In the genomic region with DNA sequence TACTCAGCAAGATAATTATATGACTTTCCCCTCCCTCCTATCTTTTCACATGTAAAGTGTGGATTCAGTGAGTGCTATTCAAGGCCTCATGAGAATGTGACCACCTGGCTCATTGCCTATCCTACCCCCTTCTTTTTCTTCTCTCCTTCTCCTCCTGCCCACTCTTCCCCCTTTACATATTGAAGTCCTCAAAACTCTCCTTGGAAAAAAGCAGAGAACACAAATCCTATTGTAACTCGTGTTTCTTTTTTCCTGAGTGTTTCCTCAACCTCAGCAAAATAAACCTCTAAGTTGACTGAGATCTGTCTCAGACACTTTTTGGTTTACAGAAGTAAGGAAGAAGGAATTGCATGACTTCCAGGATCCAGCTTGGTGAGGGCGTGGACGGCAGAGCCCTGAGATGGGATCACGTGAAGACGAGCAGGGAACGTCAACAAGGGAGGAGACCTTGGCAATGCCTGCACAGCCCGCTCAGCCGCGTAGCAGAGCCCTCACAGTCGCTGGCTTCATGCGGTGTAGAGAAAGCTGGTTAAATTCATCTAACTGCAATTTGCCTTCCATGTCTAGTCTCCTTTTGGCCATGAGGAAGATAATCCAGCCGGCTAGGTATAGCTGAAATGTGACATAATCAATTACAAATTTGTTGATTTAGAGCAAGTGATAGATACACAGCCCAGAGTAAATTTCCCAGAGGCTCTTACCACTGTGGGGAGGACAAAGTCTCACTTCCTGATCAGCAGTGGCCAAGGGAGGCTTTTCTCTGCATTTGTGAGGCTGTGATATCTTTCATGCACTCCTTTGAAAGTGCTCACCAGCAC, we compare ENCODE assay signal across 8 cellular contexts.
A peak's percentile ranks its signal among the peaks of the same experiment; 100 is the strongest.
DNase-seq lines count a peak whose midpoint lies in the region; ATAC-seq and TF ChIP-seq lines count a peak whose summit lies in the region.

No MANE protein-coding gene starts in this region.

- H3K27ac Mint-ChIP-seq in CD14-positive monocyte (peak overlapping the region; percentile 73 to 93 (median 87)), T-cell (no peak overlapping the region)

- H3K4me1 ChIP-seq in NT2/D1 (ENCODE audit: insufficient read depth, insufficient read length), result peaks cover 4% of the 10 kb centered on the region
- H3K4me1 ChIP-seq in foreskin keratinocyte, result peaks cover 3% of the 10 kb centered on the region
- peaks cover 66 to 67% of the 10 kb centered on the region in 2 experiments for H3K4me1 ChIP-seq in neutrophil (ENCODE audit: control insufficient read depth in 1 of 2, insufficient read depth in 1 of 2, low read depth in 1 of 2, low read length in 1 of 2)

- intact Hi-C loops in CD14-positive monocyte (cut with micrococcal nuclease), result no loop called here

- no peaks in the 10 kb centered on the region for H3K27me3 ChIP-seq in NT2/D1 (ENCODE audit: insufficient read depth, insufficient read length)
- H3K27me3 ChIP-seq in foreskin keratinocyte, result no peaks in the 10 kb centered on the region
- H3K27me3 ChIP-seq in neutrophil, result no peaks in the 10 kb centered on the region

- peak overlapping the region in 1 of 2 donors; percentile 52 for H3K4me3 Mint-ChIP-seq in CD14-positive monocyte
- H3K4me3 Mint-ChIP-seq in T-cell, result no peak overlapping the region

- POLR2A ChIA-PET in T-cell (lab: Charles Lee), result no interaction called here

- no peak for DNase-seq in CD14-positive monocyte (ENCODE audit: low spot score)
- DNase-seq in NT2/D1 (ENCODE audit: low read depth, low spot score), result no peak
- no peak for DNase-seq in foreskin keratinocyte
- no peak for DNase-seq in T-cell
- DNase-seq in epidermal melanocyte (ENCODE audit: insufficient read length, low spot score), result no peak
- no peak for DNase-seq in NAMALWA (ENCODE audit: low spot score)

- H3K4me1 Mint-ChIP-seq in CD14-positive monocyte, result peaks cover 77% of the 10 kb centered on the region
- peaks cover 0 to 10% (median 0%) of the 10 kb centered on the region in 3 donors for H3K4me1 Mint-ChIP-seq in T-cell

- ATAC-seq in foreskin keratinocyte (peak; percentile 57), T-cell (replicated peaks in 1 of 4) (no peak), HG02938 (IDR thresholded peaks at IDR 0.05; ENCODE audit: unreplicated experiment) (no peak)

- H3K36me3 Mint-ChIP-seq in CD14-positive monocyte (no peaks in the 10 kb centered on the region), T-cell (no peaks in the 10 kb centered on the region)

- H3K9me3 ChIP-seq in NT2/D1 (ENCODE audit: insufficient read depth, low read length) (no peaks in the 10 kb centered on the region), neutrophil (no peaks in the 10 kb centered on the region)

- CTCF ChIA-PET in T-cell (lab: Charles Lee), result interaction anchor here in 1 of 2 donors (1.2 kb wide), 1 partner anchor 9 kb away, joined by 3 read pairs; no protein-coding TSS in a partner anchor

- peak overlapping the region; percentile 37 for H3K9ac ChIP-seq in NT2/D1 (ENCODE audit: insufficient read length, low read depth)

- H3K27ac ChIP-seq in foreskin keratinocyte (no peak overlapping the region), neutrophil (peak overlapping the region; percentile 87)

- H3K4me3 ChIP-seq in NT2/D1 (ENCODE audit: insufficient read length, low read depth), result peak overlapping the region; percentile 6
- no peak overlapping the region for H3K4me3 ChIP-seq in neutrophil (ENCODE audit: low read depth in 1 of 2, low read length in 1 of 2)

- peaks cover 0 to 2% (median 0%) of the 10 kb centered on the region in 7 donors for H3K9me3 Mint-ChIP-seq in CD14-positive monocyte
- no peaks in the 10 kb centered on the region for H3K9me3 Mint-ChIP-seq in T-cell

- peaks cover 0 to 7% (median 1%) of the 10 kb centered on the region in 3 donors for H3K27me3 Mint-ChIP-seq in CD14-positive monocyte (ENCODE audit: low read depth in 3 of 3)
- H3K27me3 Mint-ChIP-seq in T-cell, result no peaks in the 10 kb centered on the region

- TF ChIP-seq CTCF in CD14-positive monocyte (IDR thresholded peaks at IDR 0.05), result no peak
- no peak for TF ChIP-seq CTCF in foreskin keratinocyte (conservative IDR thresholded peaks at IDR 0.05)
- no peak for TF ChIP-seq CTCF in neutrophil (IDR thresholded peaks at IDR 0.05)

- no peaks in the 10 kb centered on the region for H3K36me3 ChIP-seq in NT2/D1 (ENCODE audit: insufficient read depth, insufficient read length, low read length)
- H3K36me3 ChIP-seq in neutrophil, result no peaks in the 10 kb centered on the region

Comparison
In these comparisons a context has a peak if more than half of its experiments do, and no peak if none do; other contexts are left out.
1. H3K27ac Mint-ChIP-seq: peak in CD14-positive monocyte (7 of 7); none in T-cell (0 of 2).